Comparison of ENCODE assay signal across 9 cellular contexts in genomic region chr16:85759631-85760419, GRCh38. TPM values are rescaled to one million over a fixed set of nuclear protein-coding genes. Genes with fewer than 3 reads are reported as not detected.
DNase-seq lines count a peak whose midpoint lies in the region; ATAC-seq and TF ChIP-seq lines count a peak whose summit lies in the region.
"Had no signal": no experiment of that assay in that cellular context is flagged by ENCODE, and none has a peak within 500 bp of the region (broad histone marks: within the 10 kb centered on the region; RNA-seq: fewer than 3 reads in every experiment).

No MANE protein-coding gene starts in this region.

- no peaks in the 10 kb centered on the region for H3K9me3 ChIP-seq in PC-3 (ENCODE audit: low read length)
- H3K9me3 ChIP-seq in esophagus squamous epithelium: no peaks in the 10 kb centered on the region
- H3K9me3 ChIP-seq in uterus: no peaks in the 10 kb centered on the region

- H3K9me2 ChIP-seq in PC-3 (replicated peaks; ENCODE audit: low read length): no peaks in the 10 kb centered on the region

- CTCF ChIA-PET in PC-3 (lab: Charles Lee): no interaction called here

- H3F3A ChIP-seq in PC-3 (ENCODE audit: low read length, unreplicated experiment): no peaks in the 10 kb centered on the region

- H3K4me2 ChIP-seq in PC-3 (ENCODE audit: low read length): no peak overlapping the region

- no peaks in the 10 kb centered on the region for H3K9me3 Mint-ChIP-seq in stimulated activated naive CD8-positive, alpha-beta T cell treated with anti-CD3 and anti-CD28 coated beads, Interleukin-15, Interleukin-2, amounts not matched to agents 100 ng/mL and 50 ng/mL, for 24 hours

- POLR2A ChIA-PET in PC-3 (lab: Charles Lee; ENCODE audit: unreplicated experiment): no interaction called here

- H3K4me1 ChIP-seq in PC-3 (ENCODE audit: insufficient read depth, low read length) (peaks cover 3% of the 10 kb centered on the region; the same call in 1 of the 2 replicates), esophagus squamous epithelium (no peaks in the 10 kb centered on the region), uterus (no peaks in the 10 kb centered on the region)

- H3K36me3 ChIP-seq in PC-3 (ENCODE audit: low read depth, low read length) (no peaks in the 10 kb centered on the region), esophagus squamous epithelium (no peaks in the 10 kb centered on the region), uterus (no peaks in the 10 kb centered on the region)

- H2AFZ ChIP-seq in PC-3 (ENCODE audit: low read length): no peak overlapping the region

- DNase-seq in stimulated activated CD4-positive, alpha-beta T cell treated with anti-CD3 and anti-CD28 coated beads, Interleukin-4, amount 100 ng/mL, for 1 hour: peak; percentile 26
- DNase-seq in stimulated activated CD4-positive, alpha-beta T cell treated with anti-CD3 and anti-CD28 coated beads, Interleukin-4, amount 100 ng/mL, for 4 hours: no peak
- DNase-seq in PC-3: peak; percentile 52
- DNase-seq in esophagus squamous epithelium (lab: John Stamatoyannopoulos, UW): no peak
- no peak for DNase-seq in SK-N-DZ (ENCODE audit: low spot score)
- DNase-seq in uterus: no peak
- DNase-seq: right cardiac atrium had no signal

- H3K27ac Mint-ChIP-seq in stimulated activated naive CD8-positive, alpha-beta T cell treated with anti-CD3 and anti-CD28 coated beads, Interleukin-15, Interleukin-2, amounts not matched to agents 100 ng/mL and 50 ng/mL, for 24 hours: no peak overlapping the region

- TF ChIP-seq CTCF in PC-3 (conservative IDR thresholded peaks at IDR 0.05; ENCODE audit: low read depth, low read length) (peak; percentile 80), esophagus squamous epithelium (IDR thresholded peaks at IDR 0.05) (peak; percentile 29 to 72 (median 54)), uterus (IDR thresholded peaks at IDR 0.05) (no peak)

- H3K27me3 ChIP-seq in PC-3 (ENCODE audit: low read length) (no peaks in the 10 kb centered on the region), esophagus squamous epithelium (peaks cover 0 to 61% (median 0%) of the 10 kb centered on the region in 4 donors), uterus (no peaks in the 10 kb centered on the region)

- H3K4me3 ChIP-seq in PC-3 (ENCODE audit: low read length) (no peak overlapping the region), esophagus squamous epithelium (no peak overlapping the region), uterus (no peak overlapping the region)

- intact Hi-C loops in PC-3 (cut with micrococcal nuclease): loop anchor here (5.0 kb wide), 1 partner anchor 83 kb away; no protein-coding TSS in a partner anchor
- intact Hi-C loops in esophagus squamous epithelium (cut with DNase I): no loop called here
- intact Hi-C loops in uterus (cut with DNase I; ENCODE audit: low total_unique reads): no loop called here

- peaks cover 43% of the 10 kb centered on the region for H3K4me1 Mint-ChIP-seq in stimulated activated naive CD8-positive, alpha-beta T cell treated with anti-CD3 and anti-CD28 coated beads, Interleukin-15, Interleukin-2, amounts not matched to agents 100 ng/mL and 50 ng/mL, for 24 hours (ENCODE audit: low read depth)

- H3K79me2 ChIP-seq in PC-3 (ENCODE audit: low read length): no peaks in the 10 kb centered on the region

- H3K9ac ChIP-seq in PC-3 (ENCODE audit: low read length): no peak overlapping the region

- WGBS in esophagus squamous epithelium, 2 donors: 41 to 47% methylated on average over 17 to 19 of the region's 20 CpGs

- H3K27ac ChIP-seq in PC-3 (ENCODE audit: low read length) (no peak overlapping the region), esophagus squamous epithelium (no peak overlapping the region), uterus (no peak overlapping the region)

- no TSS peak for BruUV-seq in PC-3 (replicated peaks; lab: Mats Ljungman, UMichigan)

- ATAC-seq in PC-3 (peak; percentile 66), GM18511 (IDR thresholded peaks at IDR 0.05; ENCODE audit: unreplicated experiment) (no peak)

- no peaks in the 10 kb centered on the region for H4K20me1 ChIP-seq in PC-3 (ENCODE audit: low read length)

- no peak for TF ChIP-seq POLR2A in esophagus squamous epithelium (IDR thresholded peaks at IDR 0.05)
- TF ChIP-seq POLR2A in uterus (IDR thresholded peaks at IDR 0.05): no peak

- H3K4me3 Mint-ChIP-seq in stimulated activated naive CD8-positive, alpha-beta T cell treated with anti-CD3 and anti-CD28 coated beads, Interleukin-15, Interleukin-2, amounts not matched to agents 100 ng/mL and 50 ng/mL, for 24 hours: peak overlapping the region; percentile 6

- peaks cover 17% of the 10 kb centered on the region for H3K27me3 Mint-ChIP-seq in stimulated activated naive CD8-positive, alpha-beta T cell treated with anti-CD3 and anti-CD28 coated beads, Interleukin-15, Interleukin-2, amounts not matched to agents 100 ng/mL and 50 ng/mL, for 24 hours

- no peaks in the 10 kb centered on the region for H3K36me3 Mint-ChIP-seq in stimulated activated naive CD8-positive, alpha-beta T cell treated with anti-CD3 and anti-CD28 coated beads, Interleukin-15, Interleukin-2, amounts not matched to agents 100 ng/mL and 50 ng/mL, for 24 hours (ENCODE audit: low read depth)

RNA-seq across cellular contexts. Expression of gene C16orf74, which starts 8.9 kb away (rescaled TPM):
- total RNA-seq in PC-3 (2014; rRNA removed) (64.6 and 71.0 TPM in 2 replicates), esophagus squamous epithelium (10 to 100 TPM in 1 of 4 donors, 1 to 10 TPM in 3; 3.8 to 24.8 (median 6.4) TPM), uterus (1 to 10 TPM in 2 of 4 donors, not detected in 2; 2.5 to 6.4 TPM)
- 0.24 TPM in 1 of 2 replicates, not detected in the other for polyA plus RNA-seq in SK-N-DZ (2014; cell fraction: cytosol; rRNA removed)
- 1.8 TPM in 1 of 2 replicates, not detected in the other for polyA plus RNA-seq in SK-N-DZ (2014; cell fraction: nucleus; rRNA removed)

RNA-seq across cellular contexts. Expression of gene EMC8, which starts 39.5 kb away (rescaled TPM):
- total RNA-seq in PC-3 (2014; rRNA removed): 42.6 and 46.1 TPM in 2 replicates
- 10 to 100 TPM; 18.7 to 32.4 (median 23.9) TPM for total RNA-seq in esophagus squamous epithelium
- 67.7 and 79.3 TPM in 2 replicates for polyA plus RNA-seq in SK-N-DZ (2014; cell fraction: cytosol; rRNA removed)
- polyA plus RNA-seq in SK-N-DZ (2014; cell fraction: nucleus; rRNA removed): 56.7 and 59.1 TPM in 2 replicates
- 10 to 100 TPM; 11.8 to 26.6 (median 16.7) TPM for total RNA-seq in uterus

RNA-seq across cellular contexts. Expression of gene COX4I1, which starts 39.7 kb away (rescaled TPM):
- total RNA-seq in PC-3 (2014; rRNA removed) (539 and 598 TPM in 2 replicates), esophagus squamous epithelium (100 to 1,000 TPM; 497 to 580 (median 549) TPM), uterus (100 to 1,000 TPM; 199 to 836 (median 287) TPM)
- polyA plus RNA-seq in SK-N-DZ (2014; cell fraction: cytosol; rRNA removed): 655 and 763 TPM in 2 replicates
- polyA plus RNA-seq in SK-N-DZ (2014; cell fraction: nucleus; rRNA removed): 454 and 463 TPM in 2 replicates

Comparison
In these comparisons a context has a peak if more than half of its experiments do, and no peak if none do; other contexts are left out.
1. DNase-seq: peak in stimulated activated CD4-positive, alpha-beta T cell treated with anti-CD3 and anti-CD28 coated beads, Interleukin-4, amount 100 ng/mL, for 1 hour (single experiment) and PC-3 (single experiment); none in stimulated activated CD4-positive, alpha-beta T cell treated with anti-CD3 and anti-CD28 coated beads, Interleukin-4, amount 100 ng/mL, for 4 hours (0 of 2), esophagus squamous epithelium (single experiment), SK-N-DZ (single experiment) and uterus (0 of 2).
2. CTCF ChIP-seq: peak in PC-3 (single experiment) and esophagus squamous epithelium (6 of 6); none in uterus (0 of 4).